ENCODE assay signal across 25 cellular contexts in genomic region chr2:168692132-168692762, GRCh38.
DNase-seq lines count a peak whose midpoint lies in the region; ATAC-seq and TF ChIP-seq lines count a peak whose summit lies in the region.
"Had no signal": no experiment of that assay in that cellular context is flagged by ENCODE, and none has a peak within 500 bp of the region (broad histone marks: within the 10 kb centered on the region; RNA-seq: fewer than 3 reads in every experiment).

No MANE protein-coding gene starts in this region.

- no peak overlapping the region for H3K4me3 Mint-ChIP-seq in activated CD8-positive, alpha-beta memory T cell treated with anti-CD3 and anti-CD28 coated beads, Interleukin-2, amount 10 ng/mL, durations not matched to agents 7 days and 5 days
- no peak overlapping the region for H3K4me3 Mint-ChIP-seq in T-helper 2 cell treated with Interferon-gamma antibody and Interleukin-4, amounts not matched to agents 5 μg/mL and 100 μg/mL, for 36 hours
- H3K4me3 Mint-ChIP-seq in progenitor cell of endocrine pancreas (ENCODE audit: low read depth) = no peak overlapping the region
- H3K4me3 Mint-ChIP-seq: type B pancreatic cell had no signal

- H3K9me3 Mint-ChIP-seq in activated CD8-positive, alpha-beta memory T cell treated with anti-CD3 and anti-CD28 coated beads, Interleukin-2, amount 10 ng/mL, durations not matched to agents 7 days and 5 days (ENCODE audit: low read depth) = no peaks in the 10 kb centered on the region
- no peaks in the 10 kb centered on the region for H3K9me3 Mint-ChIP-seq in T-helper 2 cell treated with Interferon-gamma antibody and Interleukin-4, amounts not matched to agents 5 μg/mL and 100 μg/mL, for 36 hours
- no peaks in the 10 kb centered on the region for H3K9me3 Mint-ChIP-seq in progenitor cell of endocrine pancreas (ENCODE audit: low read depth)
- H3K9me3 Mint-ChIP-seq: type B pancreatic cell had no signal

- no peak for TF ChIP-seq CTCF in progenitor cell of endocrine pancreas (IDR thresholded peaks at IDR 0.05; ENCODE audit: unreplicated experiment)

- peak overlapping the region; percentile 6 for H3K27ac Mint-ChIP-seq in activated CD8-positive, alpha-beta memory T cell treated with anti-CD3 and anti-CD28 coated beads, Interleukin-2, amount 10 ng/mL, durations not matched to agents 7 days and 5 days
- no peak overlapping the region for H3K27ac Mint-ChIP-seq in T-helper 2 cell treated with Interferon-gamma antibody and Interleukin-4, amounts not matched to agents 5 μg/mL and 100 μg/mL, for 36 hours
- no peak overlapping the region for H3K27ac Mint-ChIP-seq in progenitor cell of endocrine pancreas

- peaks cover 18% of the 10 kb centered on the region for H3K4me1 Mint-ChIP-seq in activated CD8-positive, alpha-beta memory T cell treated with anti-CD3 and anti-CD28 coated beads, Interleukin-2, amount 10 ng/mL, durations not matched to agents 7 days and 5 days
- peaks cover 18% of the 10 kb centered on the region for H3K4me1 Mint-ChIP-seq in T-helper 2 cell treated with Interferon-gamma antibody and Interleukin-4, amounts not matched to agents 5 μg/mL and 100 μg/mL, for 36 hours (ENCODE audit: low read depth)
- H3K4me1 Mint-ChIP-seq in progenitor cell of endocrine pancreas (ENCODE audit: low read depth) = peaks cover 23% of the 10 kb centered on the region

- CTCF ChIA-PET in activated CD8-positive, alpha-beta memory T cell treated with anti-CD3 and anti-CD28 coated beads, Interleukin-2, amount 10 ng/mL, durations not matched to agents 7 days and 5 days (lab: Charles Lee) = no interaction called here

- DNase-seq in activated CD8-positive, alpha-beta memory T cell treated with anti-CD3 and anti-CD28 coated beads, Interleukin-2, amount 10 ng/mL, durations not matched to agents 7 days and 5 days = no peak
- no peak for DNase-seq in activated CD8-positive, alpha-beta memory T cell treated with anti-CD3 and anti-CD28 coated beads, Interleukin-2, amount 50 U/mL, for 4 hours
- DNase-seq in T-helper 2 cell treated with Interferon-gamma antibody and Interleukin-4, amounts not matched to agents 5 μg/mL and 100 μg/mL, for 36 hours (ENCODE audit: low spot score) = peak; percentile 15
- DNase-seq in Ammon's horn (ENCODE audit: low spot score) (no peak), progenitor cell of endocrine pancreas (ENCODE audit: low spot score, unreplicated experiment) (no peak), amygdala (lab: John Stamatoyannopoulos, UW) (no peak)
- DNase-seq: activated CD4-positive, alpha-beta T cell treated with anti-CD3 and anti-CD28 coated beads for 4 hours; activated gamma-delta T cell; adrenal gland; BE2C; DMS153; effector memory CD4-positive, alpha-beta T cell; erythroblast; foreskin fibroblast; H7; heart right ventricle; KBM-7; left cardiac atrium; mesenchymal stem cell; NCI-H510A treated with DMSO at 0.1 percent for 48 hours; stimulated activated CD8-positive, alpha-beta memory T cell treated with anti-CD3 and anti-CD28 coated beads, Interleukin-4, amount 100 ng/mL, for 48 hours had no signal

- no peaks in the 10 kb centered on the region for H3K27me3 Mint-ChIP-seq in activated CD8-positive, alpha-beta memory T cell treated with anti-CD3 and anti-CD28 coated beads, Interleukin-2, amount 10 ng/mL, durations not matched to agents 7 days and 5 days
- H3K27me3 Mint-ChIP-seq in T-helper 2 cell treated with Interferon-gamma antibody and Interleukin-4, amounts not matched to agents 5 μg/mL and 100 μg/mL, for 36 hours (ENCODE audit: low read depth) = no peaks in the 10 kb centered on the region
- no peaks in the 10 kb centered on the region for H3K27me3 Mint-ChIP-seq in progenitor cell of endocrine pancreas
- H3K27me3 Mint-ChIP-seq: type B pancreatic cell had no signal

- ATAC-seq in activated CD8-positive, alpha-beta memory T cell treated with anti-CD3 and anti-CD28 coated beads, Interleukin-2, amount 10 ng/mL, durations not matched to agents 7 days and 5 days = peak; percentile 86
- peak; percentile 59 for ATAC-seq in GM18508 (IDR thresholded peaks at IDR 0.05; ENCODE audit: insufficient read depth, unreplicated experiment)
- ATAC-seq in HG02884 (IDR thresholded peaks at IDR 0.05; ENCODE audit: unreplicated experiment) = peak; percentile 82
- ATAC-seq: A549, heart right ventricle, left cardiac atrium had no signal

- peaks cover 13% of the 10 kb centered on the region for H3K36me3 Mint-ChIP-seq in activated CD8-positive, alpha-beta memory T cell treated with anti-CD3 and anti-CD28 coated beads, Interleukin-2, amount 10 ng/mL, durations not matched to agents 7 days and 5 days
- peaks cover 15% of the 10 kb centered on the region for H3K36me3 Mint-ChIP-seq in T-helper 2 cell treated with Interferon-gamma antibody and Interleukin-4, amounts not matched to agents 5 μg/mL and 100 μg/mL, for 36 hours (ENCODE audit: low read depth)
- peaks cover 14% of the 10 kb centered on the region for H3K36me3 Mint-ChIP-seq in progenitor cell of endocrine pancreas (ENCODE audit: insufficient read depth)
